In genomic region chr20:325043-325888, GRCh38 we compare ENCODE assay signal across 1 cellular context.
A peak's percentile ranks its signal among the peaks of the same experiment; 100 is the strongest.
TF ChIP-seq lines count a peak whose summit lies in the region.

SOX12 (plus strand) TSS chr20:325552; CDS start chr20:325925, 373 bp downstream.

TF ChIP-seq in GM12878, 131 proteins besides CTCF, POLR2A, EP300 and RAD21 (continued from another document and continues in another):
- TF ChIP-seq, protein P1, sequence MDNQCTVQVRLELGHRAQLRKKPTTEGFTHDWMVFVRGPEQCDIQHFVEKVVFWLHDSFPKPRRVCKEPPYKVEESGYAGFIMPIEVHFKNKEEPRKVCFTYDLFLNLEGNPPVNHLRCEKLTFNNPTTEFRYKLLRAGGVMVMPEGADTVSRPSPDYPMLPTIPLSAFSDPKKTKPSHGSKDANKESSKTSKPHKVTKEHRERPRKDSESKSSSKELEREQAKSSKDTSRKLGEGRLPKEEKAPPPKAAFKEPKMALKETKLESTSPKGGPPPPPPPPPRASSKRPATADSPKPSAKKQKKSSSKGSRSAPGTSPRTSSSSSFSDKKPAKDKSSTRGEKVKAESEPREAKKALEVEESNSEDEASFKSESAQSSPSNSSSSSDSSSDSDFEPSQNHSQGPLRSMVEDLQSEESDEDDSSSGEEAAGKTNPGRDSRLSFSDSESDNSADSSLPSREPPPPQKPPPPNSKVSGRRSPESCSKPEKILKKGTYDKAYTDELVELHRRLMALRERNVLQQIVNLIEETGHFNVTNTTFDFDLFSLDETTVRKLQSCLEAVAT (IDR thresholded peaks at IDR 0.05) = peak; percentile 48; the same call in 1 of the 2 replicates
- TF ChIP-seq IRF4 (IDR thresholded peaks at IDR 0.05; ENCODE audit: low read depth, low read length) (no peak), SIN3A (IDR thresholded peaks at IDR 0.05; ENCODE audit: low read depth, low read length) (0 out of 2 replicates have a peak, but pooled peaks have one; percentile 48), LARP7 (IDR thresholded peaks at IDR 0.05) (peak; percentile 64; the same call in 1 of the 2 replicates), ZSCAN29 (IDR thresholded peaks at IDR 0.05) (0 out of 2 replicates have a peak, but pooled peaks have one; percentile 49), PBX3 (IDR thresholded peaks at IDR 0.05; ENCODE audit: insufficient replicate concordance, low read depth, low read length) (no peak), REST (IDR thresholded peaks at IDR 0.05; ENCODE audit: low read depth, low read length) (no peak), FOXM1 (IDR thresholded peaks at IDR 0.05; ENCODE audit: low read depth, low read length) (no peak), BHLHE40 (IDR thresholded peaks at IDR 0.05; ENCODE audit: borderline replicate concordance in 1 of 2, low read depth in 2 of 2, low read length in 1 of 2) (peak; percentile 80 to 85), RELB (IDR thresholded peaks at IDR 0.05; ENCODE audit: low read depth) (no peak), NR2F1 (conservative IDR thresholded peaks at IDR 0.05) (peak; percentile 76; the same call in 1 of the 2 replicates), CREM (IDR thresholded peaks at IDR 0.05; ENCODE audit: low read depth) (peak; percentile 96), E2F4 (IDR thresholded peaks at IDR 0.05; ENCODE audit: low read depth, low read length) (no peak), ZZZ3 (IDR thresholded peaks at IDR 0.05; ENCODE audit: control insufficient read depth, insufficient read length, low read depth) (no peak), MYB (IDR thresholded peaks at IDR 0.05; ENCODE audit: borderline replicate concordance, low read depth, low read length) (no peak), POLR2AphosphoS5 (IDR thresholded peaks at IDR 0.05; ENCODE audit: low read length) (peak; percentile 74), EGR1 (IDR thresholded peaks at IDR 0.05; ENCODE audit: borderline replicate concordance in 1 of 2, low read depth in 2 of 2, low read length in 2 of 2) (peak in 1 of 2 experiments; percentile 59; a peak in 1 of 3 replicates), HDGF (IDR thresholded peaks at IDR 0.05) (no peak), ETV6 (conservative IDR thresholded peaks at IDR 0.05 in 1 of 2, IDR thresholded peaks at IDR 0.05 in 1 of 2; ENCODE audit: borderline replicate concordance in 1 of 2, low read depth in 1 of 2) (no peak), TAF1 (IDR thresholded peaks at IDR 0.05; ENCODE audit: borderline replicate concordance, low read depth, low read length) (peak; percentile 80), RUNX3 (IDR thresholded peaks at IDR 0.05; ENCODE audit: low read length) (no peak; the same call in 1 of the 2 replicates), SUPT20H (IDR thresholded peaks at IDR 0.05; ENCODE audit: borderline replicate concordance, control insufficient read depth, low read depth, low read length) (no peak), SRF (IDR thresholded peaks at IDR 0.05; ENCODE audit: low read depth in 2 of 2, low read length in 2 of 2) (no peak), MYC (IDR thresholded peaks at IDR 0.05; ENCODE audit: insufficient read depth, insufficient read length, insufficient replicate concordance, low read length, severe bottlenecking) (no peak), MXI1 (IDR thresholded peaks at IDR 0.05; ENCODE audit: low read depth, low read length) (peak; percentile 33; the same call in 1 of the 2 replicates), ZNF687 (IDR thresholded peaks at IDR 0.05) (0 out of 2 replicates have a peak, but pooled peaks have one; percentile 27), RB1 (IDR thresholded peaks at IDR 0.05; ENCODE audit: borderline replicate concordance) (peak; percentile 71; the same call in 1 of the 2 replicates), RFX5 (IDR thresholded peaks at IDR 0.05; ENCODE audit: low read depth, low read length) (peak; percentile 99), ESRRA (IDR thresholded peaks at IDR 0.05; ENCODE audit: low read length) (no peak), SREBF1 (IDR thresholded peaks at IDR 0.05; ENCODE audit: low read length) (no peak), POU2F2 (IDR thresholded peaks at IDR 0.05; ENCODE audit: borderline replicate concordance, low read depth, low read length) (peak; percentile 93), DPF2 (IDR thresholded peaks at IDR 0.05) (peak; percentile 65; the same call in 1 of the 2 replicates), CEBPB (IDR thresholded peaks at IDR 0.05; ENCODE audit: borderline replicate concordance in 1 of 2, low read depth in 2 of 2, low read length in 2 of 2) (peak in 1 of 2 experiments; percentile 81; a peak in 1 of 4 replicates), GATAD2B (conservative IDR thresholded peaks at IDR 0.05; ENCODE audit: low read depth) (peak; percentile 69; the same call in 1 of the 2 replicates), JUND (IDR thresholded peaks at IDR 0.05; ENCODE audit: low read depth, low read length) (no peak), MTA3 (IDR thresholded peaks at IDR 0.05; ENCODE audit: borderline replicate concordance, low read length) (no peak), SMAD1 (IDR thresholded peaks at IDR 0.05; ENCODE audit: low read depth, partially characterized antibody) (no peak), TCF7 (IDR thresholded peaks at IDR 0.05; ENCODE audit: borderline replicate concordance) (no peak), GABPA (IDR thresholded peaks at IDR 0.05; ENCODE audit: low read depth) (no peak), KLF5 (IDR thresholded peaks at IDR 0.05; ENCODE audit: partially characterized antibody) (peak; percentile 61), NFYA (IDR thresholded peaks at IDR 0.05; ENCODE audit: borderline replicate concordance, low read depth, low read length) (no peak)
- TF ChIP-seq, protein P2, sequence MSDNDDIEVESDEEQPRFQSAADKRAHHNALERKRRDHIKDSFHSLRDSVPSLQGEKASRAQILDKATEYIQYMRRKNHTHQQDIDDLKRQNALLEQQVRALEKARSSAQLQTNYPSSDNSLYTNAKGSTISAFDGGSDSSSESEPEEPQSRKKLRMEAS (IDR thresholded peaks at IDR 0.05; ENCODE audit: low read depth, low read length) = 0 out of 2 replicates have a peak, but pooled peaks have one; percentile 19
- TF ChIP-seq, protein P3, sequence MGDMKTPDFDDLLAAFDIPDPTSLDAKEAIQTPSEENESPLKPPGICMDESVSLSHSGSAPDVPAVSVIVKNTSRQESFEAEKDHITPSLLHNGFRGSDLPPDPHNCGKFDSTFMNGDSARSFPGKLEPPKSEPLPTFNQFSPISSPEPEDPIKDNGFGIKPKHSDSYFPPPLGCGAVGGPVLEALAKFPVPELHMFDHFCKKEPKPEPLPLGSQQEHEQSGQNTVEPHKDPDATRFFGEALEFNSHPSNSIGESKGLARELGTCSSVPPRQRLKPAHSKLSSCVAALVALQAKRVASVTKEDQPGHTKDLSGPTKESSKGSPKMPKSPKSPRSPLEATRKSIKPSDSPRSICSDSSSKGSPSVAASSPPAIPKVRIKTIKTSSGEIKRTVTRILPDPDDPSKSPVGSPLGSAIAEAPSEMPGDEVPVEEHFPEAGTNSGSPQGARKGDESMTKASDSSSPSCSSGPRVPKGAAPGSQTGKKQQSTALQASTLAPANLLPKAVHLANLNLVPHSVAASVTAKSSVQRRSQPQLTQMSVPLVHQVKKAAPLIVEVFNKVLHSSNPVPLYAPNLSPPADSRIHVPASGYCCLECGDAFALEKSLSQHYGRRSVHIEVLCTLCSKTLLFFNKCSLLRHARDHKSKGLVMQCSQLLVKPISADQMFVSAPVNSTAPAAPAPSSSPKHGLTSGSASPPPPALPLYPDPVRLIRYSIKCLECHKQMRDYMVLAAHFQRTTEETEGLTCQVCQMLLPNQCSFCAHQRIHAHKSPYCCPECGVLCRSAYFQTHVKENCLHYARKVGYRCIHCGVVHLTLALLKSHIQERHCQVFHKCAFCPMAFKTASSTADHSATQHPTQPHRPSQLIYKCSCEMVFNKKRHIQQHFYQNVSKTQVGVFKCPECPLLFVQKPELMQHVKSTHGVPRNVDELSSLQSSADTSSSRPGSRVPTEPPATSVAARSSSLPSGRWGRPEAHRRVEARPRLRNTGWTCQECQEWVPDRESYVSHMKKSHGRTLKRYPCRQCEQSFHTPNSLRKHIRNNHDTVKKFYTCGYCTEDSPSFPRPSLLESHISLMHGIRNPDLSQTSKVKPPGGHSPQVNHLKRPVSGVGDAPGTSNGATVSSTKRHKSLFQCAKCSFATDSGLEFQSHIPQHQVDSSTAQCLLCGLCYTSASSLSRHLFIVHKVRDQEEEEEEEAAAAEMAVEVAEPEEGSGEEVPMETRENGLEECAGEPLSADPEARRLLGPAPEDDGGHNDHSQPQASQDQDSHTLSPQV (IDR thresholded peaks at IDR 0.05) = no peak
- TF ChIP-seq, protein P4, sequence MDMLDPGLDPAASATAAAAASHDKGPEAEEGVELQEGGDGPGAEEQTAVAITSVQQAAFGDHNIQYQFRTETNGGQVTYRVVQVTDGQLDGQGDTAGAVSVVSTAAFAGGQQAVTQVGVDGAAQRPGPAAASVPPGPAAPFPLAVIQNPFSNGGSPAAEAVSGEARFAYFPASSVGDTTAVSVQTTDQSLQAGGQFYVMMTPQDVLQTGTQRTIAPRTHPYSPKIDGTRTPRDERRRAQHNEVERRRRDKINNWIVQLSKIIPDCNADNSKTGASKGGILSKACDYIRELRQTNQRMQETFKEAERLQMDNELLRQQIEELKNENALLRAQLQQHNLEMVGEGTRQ (IDR thresholded peaks at IDR 0.05; ENCODE audit: borderline replicate concordance, low read depth, low read length) = no peak
